Comparison of ENCODE assay signal across 8 cellular contexts in the genomic region with DNA sequence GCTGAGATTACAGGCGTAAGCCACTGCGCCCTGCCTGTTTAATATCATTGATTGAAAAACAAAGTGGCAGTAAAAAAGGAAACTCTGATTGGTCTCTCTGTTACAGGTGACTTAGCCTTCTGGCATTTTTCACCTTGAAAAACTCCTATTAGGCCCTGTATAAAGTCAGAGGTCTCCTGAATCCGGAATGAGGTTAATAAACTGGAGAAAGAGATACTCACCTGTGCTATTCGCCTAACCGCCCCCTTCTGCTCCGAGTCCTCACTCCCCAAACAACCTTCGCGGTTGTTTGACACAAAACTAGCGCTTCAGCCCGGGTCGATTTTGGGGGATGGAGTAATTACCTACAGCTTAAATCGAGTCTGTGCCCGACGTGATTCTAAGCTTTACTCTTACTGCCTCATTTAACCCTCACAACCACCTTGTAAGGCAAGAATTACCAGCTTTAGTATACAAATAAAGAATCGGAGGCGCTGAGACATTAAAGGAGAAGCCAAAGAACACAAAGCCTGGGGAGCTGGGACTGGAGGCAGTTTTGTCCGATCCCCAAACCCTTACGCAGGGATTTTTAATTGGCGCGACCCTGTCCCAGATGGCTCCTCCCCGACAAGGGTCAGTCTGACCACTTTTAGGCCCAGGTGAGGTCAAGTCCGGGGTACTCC. TPM values are rescaled to one million over a fixed set of nuclear protein-coding genes. Genes with fewer than 3 reads are reported as not detected.
A peak's percentile ranks its signal among the peaks of the same experiment; 100 is the strongest.
DNase-seq lines count a peak whose midpoint lies in the region; ATAC-seq, FAIRE-seq and TF ChIP-seq lines count a peak whose summit lies in the region.

No MANE protein-coding gene starts in this region.

- ATAC-seq in SK-N-SH treated with all-trans-retinoic acid at 6 μM for 48 hours, result no peak; the same call in 1 of the 3 replicates
- no peak for ATAC-seq in activated naive CD8-positive, alpha-beta T cell treated with anti-CD3 and anti-CD28 coated beads, Interleukin-2, amount 50 U/mL, for 24 hours

- H3K36me3 ChIP-seq in SK-N-SH (replicated peaks in 1 of 2; ENCODE audit: control insufficient read depth in 1 of 2, insufficient read depth in 2 of 2, low read length in 1 of 2) (peaks cover 5 to 8% of the 10 kb centered on the region in 2 experiments), kidney (ENCODE audit: control insufficient read depth in 1 of 2, insufficient read depth in 2 of 2, low read length in 2 of 2) (no peaks in the 10 kb centered on the region)

- peak overlapping the region; percentile 97 for H2AFZ ChIP-seq in SK-N-SH (ENCODE audit: low read depth)

- H3K4me2 ChIP-seq in SK-N-SH, result peak overlapping the region; percentile 90

- H3K4me3 Mint-ChIP-seq in activated naive CD8-positive, alpha-beta T cell treated with anti-CD3 and anti-CD28 coated beads, Interleukin-2, amount 50 U/mL, for 24 hours, result peak overlapping the region; percentile 95

- H3K9ac ChIP-seq in SK-N-SH, result peak overlapping the region; percentile 80
- H3K9ac ChIP-seq in kidney (ENCODE audit: low read length in 2 of 2), result peak overlapping the region; percentile 95 to 99

- TF ChIP-seq EP300 in SK-N-SH (IDR thresholded peaks at IDR 0.05; ENCODE audit: borderline replicate concordance in 1 of 2, low read depth in 1 of 2, low read length in 1 of 2), result no peak

- H3K4me3 ChIP-seq in SK-N-SH (ENCODE audit: low read depth in 2 of 2, low read length in 1 of 2) (peak overlapping the region; percentile 79 to 92), kidney (ENCODE audit: low read length in 2 of 2) (peak overlapping the region; percentile 92 to 98)

- no peaks in the 10 kb centered on the region for H3K9me2 ChIP-seq in SK-N-SH

- H3K36me3 Mint-ChIP-seq in activated naive CD8-positive, alpha-beta T cell treated with anti-CD3 and anti-CD28 coated beads, Interleukin-2, amount 50 U/mL, for 24 hours (ENCODE audit: low read depth), result no peaks in the 10 kb centered on the region

- H3K79me2 ChIP-seq in SK-N-SH (ENCODE audit: insufficient read depth), result 0 out of 2 replicates have a peak, but pooled peaks cover 3% of the 10 kb centered on the region

- POLR2A ChIA-PET in SK-N-SH (lab: Yijun Ruan, JAX), result interaction anchor here (0.6 to 2.7 kb wide), 5 partner anchors 15 to 343 kb away, joined by 3 to 15 read pairs (median 5); partner anchors contain the start of gene FAIM

- H3K9me3 ChIP-seq in SK-N-SH, result no peaks in the 10 kb centered on the region
- H3K9me3 ChIP-seq in kidney (ENCODE audit: control insufficient read depth in 1 of 2, low read length in 2 of 2), result peaks cover 0 to 4% of the 10 kb centered on the region in 2 donors

- peak overlapping the region; percentile 72 to 78 for H3K27ac ChIP-seq in SK-N-SH (ENCODE audit: low read depth in 2 of 2, low read length in 1 of 2)
- peak overlapping the region; percentile 80 to 97 for H3K27ac ChIP-seq in kidney (ENCODE audit: low read depth in 2 of 2, low read length in 2 of 2)
- H3K27ac ChIP-seq in temporal lobe (ENCODE audit: low read depth, low read length), result peak overlapping the region; percentile 75

- FAIRE-seq in kidney (lab: Jason Lieb, UNC), result no peak

- no peak overlapping the region for H3K27ac Mint-ChIP-seq in activated naive CD8-positive, alpha-beta T cell treated with anti-CD3 and anti-CD28 coated beads, Interleukin-2, amount 50 U/mL, for 24 hours

- intact Hi-C loops in kidney (cut with DNase I), result loop anchor here (5.0 kb wide), 1 partner anchor 324 kb away; no protein-coding TSS in a partner anchor

- no peaks in the 10 kb centered on the region for H3K27me3 Mint-ChIP-seq in activated naive CD8-positive, alpha-beta T cell treated with anti-CD3 and anti-CD28 coated beads, Interleukin-2, amount 50 U/mL, for 24 hours

- H3K4me1 ChIP-seq in SK-N-SH (ENCODE audit: control insufficient read depth in 1 of 2, insufficient read depth in 2 of 2, low read depth in 1 of 2, low read length in 1 of 2), result peaks cover 0 to 7% of the 10 kb centered on the region in 2 experiments; a peak in 2 of 4 replicates
- peaks cover 4 to 5% of the 10 kb centered on the region in 2 donors for H3K4me1 ChIP-seq in kidney (ENCODE audit: control insufficient read depth in 1 of 2, insufficient read depth in 1 of 2, low read depth in 1 of 2, low read length in 2 of 2)

- CTCF ChIA-PET in SK-N-SH (lab: Yijun Ruan, JAX), result interaction anchor here (0.7 to 7.5 kb wide), 22 partner anchors 8 to 343 kb away, joined by 3 to 272 read pairs (median 6); partner anchors contain the start of genes FAIM and PIK3CB

- no peaks in the 10 kb centered on the region for H3F3A ChIP-seq in SK-N-SH (replicated peaks; ENCODE audit: insufficient read depth)

- peaks cover 15% of the 10 kb centered on the region for H3K4me1 Mint-ChIP-seq in activated naive CD8-positive, alpha-beta T cell treated with anti-CD3 and anti-CD28 coated beads, Interleukin-2, amount 50 U/mL, for 24 hours

- 14% methylated on average over 21 of the region's 22 CpGs for WGBS in SK-N-SH (ENCODE audit: low lambda C conversion rate)

- TF ChIP-seq RAD21 in SK-N-SH (IDR thresholded peaks at IDR 0.05; ENCODE audit: low read length), result no peak

- no peaks in the 10 kb centered on the region for H3K27me3 ChIP-seq in SK-N-SH (ENCODE audit: insufficient read depth)

- H3K9me3 Mint-ChIP-seq in activated naive CD8-positive, alpha-beta T cell treated with anti-CD3 and anti-CD28 coated beads, Interleukin-2, amount 50 U/mL, for 24 hours, result no peaks in the 10 kb centered on the region

- no peak for TF ChIP-seq CTCF in SK-N-SH (IDR thresholded peaks at IDR 0.05)
- no peak for TF ChIP-seq CTCF in kidney (IDR thresholded peaks at IDR 0.05; ENCODE audit: borderline replicate concordance, extremely low read depth, insufficient read depth)

- H4K20me1 ChIP-seq in SK-N-SH (ENCODE audit: insufficient read depth), result no peaks in the 10 kb centered on the region

- DNase-seq in SK-N-SH, result no peak
- DNase-seq in activated naive CD8-positive, alpha-beta T cell treated with anti-CD3 and anti-CD28 coated beads, Interleukin-2, amount 50 U/mL, for 24 hours, result no peak
- DNase-seq in kidney, result no peak
- DNase-seq in NCI-H128 (lab: John Stamatoyannopoulos, UW; ENCODE audit: unreplicated experiment), result no peak
- no peak for DNase-seq in SW 1271 (lab: John Stamatoyannopoulos, UW)
- DNase-seq in effector CD4-positive, alpha-beta T cell, result no peak

TF ChIP-seq in SK-N-SH, 30 proteins besides CTCF, POLR2A, EP300 and RAD21 (continues in another document):
- no peak for TF ChIP-seq JUND (IDR thresholded peaks at IDR 0.05)
- TF ChIP-seq SMC3 (IDR thresholded peaks at IDR 0.05; ENCODE audit: low read depth, low read length), result no peak

TF ChIP-seq in SK-N-SH treated with all-trans-retinoic acid at 6 μM for 48 hours, 23 proteins besides CTCF, POLR2A, EP300 and RAD21:
- TF ChIP-seq ZFP3 (CRISPR knock-in tag; IDR thresholded peaks at IDR 0.05) (no peak), RARB (CRISPR knock-in tag; IDR thresholded peaks at IDR 0.05) (no peak), CREB5 (CRISPR knock-in tag; IDR thresholded peaks at IDR 0.05; ENCODE audit: low read depth) (no peak), ESRRG (CRISPR knock-in tag; IDR thresholded peaks at IDR 0.05) (no peak), ZNF70 (CRISPR knock-in tag; IDR thresholded peaks at IDR 0.05) (no peak), BACH2 (CRISPR knock-in tag; IDR thresholded peaks at IDR 0.05; ENCODE audit: borderline replicate concordance) (no peak), TOX (CRISPR knock-in tag; IDR thresholded peaks at IDR 0.05; ENCODE audit: borderline replicate concordance) (no peak), GLIS3 (CRISPR knock-in tag; IDR thresholded peaks at IDR 0.05) (no peak), OSR1 (CRISPR knock-in tag; IDR thresholded peaks at IDR 0.05) (no peak), ARNTL (CRISPR knock-in tag; IDR thresholded peaks at IDR 0.05; ENCODE audit: borderline replicate concordance, low read depth) (no peak)

RNA-seq across cellular contexts. Expression of gene CEP70, which starts 0.4 kb away (rescaled TPM):
- polyA plus RNA-seq in SK-N-SH (2012; rRNA removed) (3.7 and 4.0 TPM in 2 replicates), kidney (ENCODE audit: insufficient read depth, low read depth, low replicate concordance) (22.6 TPM)
- 6.0 and 6.6 TPM in 2 replicates for polyA plus RNA-seq in SK-N-SH (2012; cell fraction: cytosol; rRNA removed)
- polyA plus RNA-seq in SK-N-SH (2012; cell fraction: nucleus; rRNA removed), result 2.0 and 4.7 TPM in 2 replicates
- total RNA-seq in kidney (64.3 TPM), temporal lobe (53.1 TPM)

RNA-seq across cellular contexts. Expression of gene FAIM, which starts 15.0 kb away (rescaled TPM):
- polyA plus RNA-seq in SK-N-SH (2012; rRNA removed) (3.0 and 3.1 TPM in 2 replicates), kidney (ENCODE audit: insufficient read depth, low read depth, low replicate concordance) (18.3 TPM)
- polyA plus RNA-seq in SK-N-SH (2012; cell fraction: cytosol; rRNA removed), result 5.3 and 8.9 TPM in 2 replicates
- 0.87 and 1.4 TPM in 2 replicates for polyA plus RNA-seq in SK-N-SH (2012; cell fraction: nucleus; rRNA removed)
- total RNA-seq in kidney (23.0 TPM), temporal lobe (19.9 TPM)
